2 cellular contexts compared by ENCODE assay signal in the genomic region with DNA sequence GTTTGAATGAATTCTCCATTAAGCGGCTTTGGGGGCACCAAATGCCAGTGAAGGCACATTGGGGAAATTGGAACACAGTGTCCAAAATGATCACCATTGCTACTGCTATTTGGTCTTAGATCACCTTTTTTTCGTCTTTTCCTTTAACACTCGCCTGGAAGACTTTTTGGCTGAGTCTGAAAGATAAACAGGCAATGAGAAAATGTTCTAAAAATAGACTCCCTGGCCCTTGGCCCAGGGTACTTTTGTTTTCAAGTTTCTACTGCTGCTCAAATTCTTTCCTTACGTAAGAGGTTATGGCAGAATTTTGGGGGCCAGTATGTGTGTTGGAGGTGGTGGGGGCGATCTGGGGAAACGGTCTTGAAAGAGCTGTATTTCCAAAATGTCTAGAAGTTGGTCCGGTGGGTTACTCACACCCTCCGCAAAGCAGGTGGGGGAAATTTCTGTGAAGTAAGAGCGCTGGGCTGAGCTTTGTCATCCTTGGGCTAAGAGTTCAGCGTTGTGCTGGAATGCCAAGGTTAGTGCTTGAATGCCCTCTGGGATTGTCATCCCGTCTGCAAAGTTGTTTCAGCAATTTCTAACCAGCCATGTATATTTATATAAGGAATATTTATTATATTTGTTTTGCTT.
TF ChIP-seq lines count a peak whose summit lies in the region.

No MANE protein-coding gene starts in this region.

TF ChIP-seq in HEK293, 187 proteins besides CTCF, POLR2A, EP300 and RAD21 (continued from another document and continues in another):
- peak; percentile 78; the same call in 1 of the 2 replicates for TF ChIP-seq MYNN (tag by site-specific recombination; IDR thresholded peaks at IDR 0.05; ENCODE audit: borderline replicate concordance)
- TF ChIP-seq SCRT2 (tag by site-specific recombination; IDR thresholded peaks at IDR 0.05): no peak
- TF ChIP-seq ZNF501 (tag by site-specific recombination; IDR thresholded peaks at IDR 0.05): 0 out of 2 replicates have a peak, but pooled peaks have one; percentile 26
- TF ChIP-seq KLF8 (tag by site-specific recombination; IDR thresholded peaks at IDR 0.05): no peak
- TF ChIP-seq ZNF629 (tag by site-specific recombination; IDR thresholded peaks at IDR 0.05): peak; percentile 74
- TF ChIP-seq ZBTB10 (tag by site-specific recombination; IDR thresholded peaks at IDR 0.05): 0 out of 2 replicates have a peak, but pooled peaks have one; percentile 37
- TF ChIP-seq ZNF624 (tag by site-specific recombination; IDR thresholded peaks at IDR 0.05): no peak
- TF ChIP-seq TSHZ1 (tag by site-specific recombination; IDR thresholded peaks at IDR 0.05; ENCODE audit: borderline replicate concordance): no peak
- no peak for TF ChIP-seq ZNF2 (tag by site-specific recombination; IDR thresholded peaks at IDR 0.05)
- no peak for TF ChIP-seq ZNF18 (tag by site-specific recombination; IDR thresholded peaks at IDR 0.05)
- no peak for TF ChIP-seq ZSCAN23 (tag by site-specific recombination; IDR thresholded peaks at IDR 0.05)
- TF ChIP-seq, protein P1, sequence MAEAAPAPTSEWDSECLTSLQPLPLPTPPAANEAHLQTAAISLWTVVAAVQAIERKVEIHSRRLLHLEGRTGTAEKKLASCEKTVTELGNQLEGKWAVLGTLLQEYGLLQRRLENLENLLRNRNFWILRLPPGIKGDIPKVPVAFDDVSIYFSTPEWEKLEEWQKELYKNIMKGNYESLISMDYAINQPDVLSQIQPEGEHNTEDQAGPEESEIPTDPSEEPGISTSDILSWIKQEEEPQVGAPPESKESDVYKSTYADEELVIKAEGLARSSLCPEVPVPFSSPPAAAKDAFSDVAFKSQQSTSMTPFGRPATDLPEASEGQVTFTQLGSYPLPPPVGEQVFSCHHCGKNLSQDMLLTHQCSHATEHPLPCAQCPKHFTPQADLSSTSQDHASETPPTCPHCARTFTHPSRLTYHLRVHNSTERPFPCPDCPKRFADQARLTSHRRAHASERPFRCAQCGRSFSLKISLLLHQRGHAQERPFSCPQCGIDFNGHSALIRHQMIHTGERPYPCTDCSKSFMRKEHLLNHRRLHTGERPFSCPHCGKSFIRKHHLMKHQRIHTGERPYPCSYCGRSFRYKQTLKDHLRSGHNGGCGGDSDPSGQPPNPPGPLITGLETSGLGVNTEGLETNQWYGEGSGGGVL (tag by site-specific recombination; IDR thresholded peaks at IDR 0.05): peak; percentile 59

TF ChIP-seq in WTC11, 78 proteins besides CTCF, POLR2A, EP300 and RAD21 (continued from another document):
- TF ChIP-seq, protein P2, sequence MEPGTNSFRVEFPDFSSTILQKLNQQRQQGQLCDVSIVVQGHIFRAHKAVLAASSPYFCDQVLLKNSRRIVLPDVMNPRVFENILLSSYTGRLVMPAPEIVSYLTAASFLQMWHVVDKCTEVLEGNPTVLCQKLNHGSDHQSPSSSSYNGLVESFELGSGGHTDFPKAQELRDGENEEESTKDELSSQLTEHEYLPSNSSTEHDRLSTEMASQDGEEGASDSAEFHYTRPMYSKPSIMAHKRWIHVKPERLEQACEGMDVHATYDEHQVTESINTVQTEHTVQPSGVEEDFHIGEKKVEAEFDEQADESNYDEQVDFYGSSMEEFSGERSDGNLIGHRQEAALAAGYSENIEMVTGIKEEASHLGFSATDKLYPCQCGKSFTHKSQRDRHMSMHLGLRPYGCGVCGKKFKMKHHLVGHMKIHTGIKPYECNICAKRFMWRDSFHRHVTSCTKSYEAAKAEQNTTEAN (CRISPR knock-in tag; IDR thresholded peaks at IDR 0.05): no peak
- TF ChIP-seq OVOL2 (CRISPR knock-in tag; IDR thresholded peaks at IDR 0.05; ENCODE audit: borderline replicate concordance) (no peak), ZNF416 (CRISPR knock-in tag; IDR thresholded peaks at IDR 0.05) (no peak), JUN (CRISPR knock-in tag; IDR thresholded peaks at IDR 0.05) (no peak), ZNF138 (CRISPR knock-in tag; conservative IDR thresholded peaks at IDR 0.05) (no peak), E2F1 (CRISPR knock-in tag; IDR thresholded peaks at IDR 0.05) (no peak), ATF3 (CRISPR knock-in tag; conservative IDR thresholded peaks at IDR 0.05) (no peak), PREB (CRISPR knock-in tag; IDR thresholded peaks at IDR 0.05; ENCODE audit: borderline replicate concordance) (no peak)
- TF ChIP-seq, protein P3, sequence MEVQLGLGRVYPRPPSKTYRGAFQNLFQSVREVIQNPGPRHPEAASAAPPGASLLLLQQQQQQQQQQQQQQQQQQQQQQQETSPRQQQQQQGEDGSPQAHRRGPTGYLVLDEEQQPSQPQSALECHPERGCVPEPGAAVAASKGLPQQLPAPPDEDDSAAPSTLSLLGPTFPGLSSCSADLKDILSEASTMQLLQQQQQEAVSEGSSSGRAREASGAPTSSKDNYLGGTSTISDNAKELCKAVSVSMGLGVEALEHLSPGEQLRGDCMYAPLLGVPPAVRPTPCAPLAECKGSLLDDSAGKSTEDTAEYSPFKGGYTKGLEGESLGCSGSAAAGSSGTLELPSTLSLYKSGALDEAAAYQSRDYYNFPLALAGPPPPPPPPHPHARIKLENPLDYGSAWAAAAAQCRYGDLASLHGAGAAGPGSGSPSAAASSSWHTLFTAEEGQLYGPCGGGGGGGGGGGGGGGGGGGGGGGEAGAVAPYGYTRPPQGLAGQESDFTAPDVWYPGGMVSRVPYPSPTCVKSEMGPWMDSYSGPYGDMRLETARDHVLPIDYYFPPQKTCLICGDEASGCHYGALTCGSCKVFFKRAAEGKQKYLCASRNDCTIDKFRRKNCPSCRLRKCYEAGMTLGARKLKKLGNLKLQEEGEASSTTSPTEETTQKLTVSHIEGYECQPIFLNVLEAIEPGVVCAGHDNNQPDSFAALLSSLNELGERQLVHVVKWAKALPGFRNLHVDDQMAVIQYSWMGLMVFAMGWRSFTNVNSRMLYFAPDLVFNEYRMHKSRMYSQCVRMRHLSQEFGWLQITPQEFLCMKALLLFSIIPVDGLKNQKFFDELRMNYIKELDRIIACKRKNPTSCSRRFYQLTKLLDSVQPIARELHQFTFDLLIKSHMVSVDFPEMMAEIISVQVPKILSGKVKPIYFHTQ (CRISPR knock-in tag; IDR thresholded peaks at IDR 0.05): no peak
- TF ChIP-seq, protein P4, sequence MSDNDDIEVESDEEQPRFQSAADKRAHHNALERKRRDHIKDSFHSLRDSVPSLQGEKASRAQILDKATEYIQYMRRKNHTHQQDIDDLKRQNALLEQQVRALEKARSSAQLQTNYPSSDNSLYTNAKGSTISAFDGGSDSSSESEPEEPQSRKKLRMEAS (CRISPR knock-in tag; IDR thresholded peaks at IDR 0.05): no peak
